ENCODE assay signal across 8 cellular contexts in genomic region chrX:2325076-2325784, GRCh38.
A peak's percentile ranks its signal among the peaks of the same experiment; 100 is the strongest.
DNase-seq lines count a peak whose midpoint lies in the region; ATAC-seq and TF ChIP-seq lines count a peak whose summit lies in the region.

No MANE protein-coding gene starts in this region.

- TF ChIP-seq POLR2A in adrenal gland (IDR thresholded peaks at IDR 0.05) = no peak

- 20 to 84% (median 50%) methylated on average over 23 to 27 of the region's 27 CpGs for WGBS in adrenal gland, 4 donors

- peak overlapping the region; percentile 81 for H3K9ac ChIP-seq in iPS-15b (ENCODE audit: low read depth, low read length)

- peaks cover 6% of the 10 kb centered on the region for H3K4me1 ChIP-seq in A673 (ENCODE audit: insufficient read depth, low read length, poor library complexity, severe bottlenecking)
- H3K4me1 ChIP-seq in adrenal gland (replicated peaks in 1 of 2) = no peaks in the 10 kb centered on the region
- peaks cover 2% of the 10 kb centered on the region for H3K4me1 ChIP-seq in iPS-15b (ENCODE audit: control insufficient read depth, insufficient read depth, low read length)

- no peak for TF ChIP-seq CTCF in A673 (conservative IDR thresholded peaks at IDR 0.05; ENCODE audit: low read depth, low read length)
- TF ChIP-seq CTCF in adrenal gland (IDR thresholded peaks at IDR 0.05) = no peak

- intact Hi-C loops in A673 (cut with micrococcal nuclease; ENCODE audit: unreplicated experiment) (no loop called here), adrenal gland (cut with DNase I) (no loop called here)

- H3K36me3 ChIP-seq in A673 (ENCODE audit: insufficient read depth, low read length, poor library complexity, severe bottlenecking) = no peaks in the 10 kb centered on the region
- no peaks in the 10 kb centered on the region for H3K36me3 ChIP-seq in adrenal gland (replicated peaks in 1 of 2)
- no peaks in the 10 kb centered on the region for H3K36me3 ChIP-seq in iPS-15b (ENCODE audit: control insufficient read depth, insufficient read depth, low read length)

- H3K4me3 ChIP-seq in A673 (ENCODE audit: low read depth, low read length, poor library complexity, severe bottlenecking) = peak overlapping the region; percentile 51
- H3K4me3 ChIP-seq in adrenal gland = peak overlapping the region in 2 of 4 donors; percentile 42 to 46
- peak overlapping the region; percentile 79 for H3K4me3 ChIP-seq in iPS-15b (ENCODE audit: low read depth, low read length)

- H3K9me3 ChIP-seq in A673 (ENCODE audit: low read depth, low read length, poor library complexity, severe bottlenecking) (no peaks in the 10 kb centered on the region), adrenal gland (replicated peaks in 1 of 3) (no peaks in the 10 kb centered on the region), iPS-15b (ENCODE audit: control insufficient read depth, insufficient read depth, low read length) (no peaks in the 10 kb centered on the region)

- POLR2A ChIA-PET in A673 (lab: Charles Lee; ENCODE audit: low non-redundant PET) = no interaction called here

- BruUV-seq in A673 (replicated peaks; lab: Mats Ljungman, UMichigan) = TSS peak; percentile 67

- H3K27me3 ChIP-seq in A673 (replicated peaks; ENCODE audit: insufficient read depth, low read depth, low read length, poor library complexity) (no peaks in the 10 kb centered on the region), adrenal gland (no peaks in the 10 kb centered on the region), iPS-15b (ENCODE audit: control insufficient read depth, insufficient read depth, low read length) (no peaks in the 10 kb centered on the region)

- DNase-seq in A673 (ENCODE audit: low spot score) (peak; percentile 97), adrenal gland (peak; percentile 53 to 96 (median 92)), RKO (ENCODE audit: low spot score) (no peak), LoVo (ENCODE audit: low spot score) (no peak)
- peak in 2 of 3 donors; percentile 12 to 27 for DNase-seq in stimulated activated CD4-positive, alpha-beta T cell treated with anti-CD3 and anti-CD28 coated beads, Interleukin-12 subunit alpha, Interleukin-12 subunit beta, amount 100 ng/mL, for 48 hours (ENCODE audit: low read depth in 2 of 3, low spot score in 1 of 3)
- DNase-seq in effector CD8-positive, alpha-beta T cell (lab: John Stamatoyannopoulos, UW) = no peak

- H3K27ac ChIP-seq in A673 (ENCODE audit: low read depth, low read length, poor library complexity, severe bottlenecking) (peak overlapping the region; percentile 82), adrenal gland (peak overlapping the region in 2 of 5 donors; percentile 55 to 64)

- ATAC-seq in GM19468 (IDR thresholded peaks at IDR 0.05; ENCODE audit: extremely low read depth, unreplicated experiment) = peak; percentile 65

- CTCF ChIA-PET in A673 (lab: Charles Lee) = no interaction called here

Comparison
In these comparisons a context has a peak if more than half of its experiments do, and no peak if none do; other contexts are left out.
1. DNase-seq: peak in A673 (single experiment), adrenal gland (7 of 7) and stimulated activated CD4-positive, alpha-beta T cell treated with anti-CD3 and anti-CD28 coated beads, Interleukin-12 subunit alpha, Interleukin-12 subunit beta, amount 100 ng/mL, for 48 hours (2 of 3); none in RKO (single experiment), effector CD8-positive, alpha-beta T cell (single experiment) and LoVo (single experiment).